ENCODE assay signal across 20 cellular contexts in the genomic region with DNA sequence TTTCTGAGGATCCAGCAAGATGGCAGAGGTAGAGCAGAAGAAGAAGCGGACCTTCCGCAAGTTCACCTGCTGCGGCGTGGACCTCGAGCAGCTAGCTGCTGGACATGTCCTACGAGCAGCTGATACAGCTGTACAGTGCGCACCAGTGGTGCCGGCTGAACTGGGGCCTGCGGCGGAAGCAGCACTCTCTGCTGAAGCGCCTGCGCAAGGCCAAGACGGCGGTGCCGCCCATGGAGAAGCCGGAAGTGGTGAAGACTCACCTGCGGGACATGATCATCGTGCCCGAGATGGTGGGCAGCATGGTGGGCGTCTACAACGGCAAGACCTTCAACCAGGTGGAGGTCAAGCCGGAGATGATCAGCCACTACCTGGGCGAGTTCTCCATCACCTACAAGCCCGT.
"Had no signal": no experiment of that assay in that cellular context is flagged by ENCODE, and none has a peak within 500 bp of the region (broad histone marks: within the 10 kb centered on the region; RNA-seq: fewer than 3 reads in every experiment).

No MANE protein-coding gene starts in this region.

- H3K4me3 ChIP-seq: coronary artery, dorsolateral prefrontal cortex, esophagus squamous epithelium, gastrocnemius medialis, heart right ventricle, left lung, lower lobe of right lung, mucosa of descending colon had no signal

- H3K27me3 ChIP-seq: dorsolateral prefrontal cortex, esophagus squamous epithelium, gastrocnemius medialis, left lung had no signal

- H3K4me3 Mint-ChIP-seq: mesothelial cell of epicardium had no signal

- H3K9me3 ChIP-seq: esophagus squamous epithelium, gastrocnemius medialis, heart right ventricle, left lung, lower lobe of right lung, mucosa of descending colon had no signal

- H3K27ac ChIP-seq: coronary artery, dorsolateral prefrontal cortex, gastrocnemius medialis, heart right ventricle, left lung, lower lobe of right lung had no signal

- H3K4me1 ChIP-seq: gastrocnemius medialis, heart right ventricle, left lung had no signal

- H3K36me3 ChIP-seq: esophagus squamous epithelium, gastrocnemius medialis, heart right ventricle, left lung had no signal

- ATAC-seq: gastrocnemius medialis, heart right ventricle, left cardiac atrium, left lung, left ventricle myocardium superior, lower lobe of right lung, mucosa of descending colon had no signal

- H3K36me3 Mint-ChIP-seq: mesothelial cell of epicardium had no signal

- DNase-seq: dermis blood vessel endothelial cell; dorsolateral prefrontal cortex; effector CD4-positive, alpha-beta T cell; effector memory CD4-positive, alpha-beta T cell; esophagus squamous epithelium; foreskin fibroblast; foreskin melanocyte; gastrocnemius medialis; glutamatergic neuron; head of caudate nucleus; heart right ventricle; hippocampal formation; left cardiac atrium; left lung; left ventricle myocardium superior; lower lobe of right lung; mesenchymal stem cell; mucosa of descending colon had no signal
